ENCODE assay signal across 14 cellular contexts in the genomic region with DNA sequence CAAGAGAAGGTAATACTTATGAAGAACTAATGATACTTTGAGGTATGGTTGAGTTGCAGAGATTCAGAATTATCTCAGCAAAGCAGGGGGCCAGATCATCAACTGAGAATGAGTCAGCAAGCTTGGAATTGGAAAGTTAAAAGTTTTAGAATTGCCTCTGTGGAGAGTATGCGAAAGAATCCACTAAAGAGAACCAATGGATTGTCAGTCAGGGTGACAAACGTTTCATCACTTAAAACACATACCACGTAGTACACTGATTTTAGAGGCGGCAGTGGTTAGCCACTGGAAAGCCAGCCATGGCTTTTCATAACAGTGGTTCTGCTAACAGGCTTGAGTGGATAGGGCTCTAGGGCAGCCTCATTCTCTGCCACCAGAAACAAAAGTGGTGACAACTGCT. TPM values are rescaled to one million over a fixed set of nuclear protein-coding genes. Genes with fewer than 3 reads are reported as not detected.
DNase-seq lines count a peak whose midpoint lies in the region; ATAC-seq and TF ChIP-seq lines count a peak whose summit lies in the region.
"Had no signal": no experiment of that assay in that cellular context is flagged by ENCODE, and none has a peak within 500 bp of the region (broad histone marks: within the 10 kb centered on the region; RNA-seq: fewer than 3 reads in every experiment).

No MANE protein-coding gene starts in this region.

- H3K27me3 ChIP-seq in right atrium auricular region: no peaks in the 10 kb centered on the region

- ATAC-seq in HG02852 (IDR thresholded peaks at IDR 0.05; ENCODE audit: unreplicated experiment) (no peak), HG02571 (IDR thresholded peaks at IDR 0.05; ENCODE audit: unreplicated experiment) (no peak)
- ATAC-seq: activated naive CD8-positive, alpha-beta T cell treated with anti-CD3 and anti-CD28 coated beads, Interleukin-2, amount 50 U/mL, for 24 hours; stimulated activated memory B cell treated with anti-CD40 and anti-IgM and Interleukin-4, amounts not matched to agents 10 μg/mL and 1 μg/mL and 100 μg/mL, for 72 hours had no signal

- H3K4me3 ChIP-seq in choroid plexus epithelial cell (ENCODE audit: low read depth, low read length): no peak overlapping the region
- H3K4me3 ChIP-seq in right atrium auricular region: no peak overlapping the region

- no peak overlapping the region for H3K27ac ChIP-seq in right atrium auricular region

- DNase-seq in COLO829 (ENCODE audit: low spot score): peak; percentile 43
- peak; percentile 92 for DNase-seq in M059J (ENCODE audit: low read depth)
- peak; percentile 90 for DNase-seq in choroid plexus epithelial cell (ENCODE audit: low read depth)
- DNase-seq in non-pigmented ciliary epithelial cell (ENCODE audit: low read depth): peak; percentile 61
- no peak for DNase-seq in right atrium auricular region (ENCODE audit: low spot score)
- no peak for DNase-seq in LoVo (ENCODE audit: low spot score)
- DNase-seq: activated CD8-positive, alpha-beta memory T cell treated with anti-CD3 and anti-CD28 coated beads, Interleukin-2, amount 50 U/mL, for 48 hours; activated naive CD8-positive, alpha-beta T cell treated with anti-CD3 and anti-CD28 coated beads, Interleukin-2, amount 50 U/mL, for 24 hours; hippocampal formation; NCI-H1694; SHP77 treated with DMSO at 0.1 percent for 48 hours had no signal

- H3K4me1 ChIP-seq in right atrium auricular region: no peaks in the 10 kb centered on the region

- no peaks in the 10 kb centered on the region for H3K9me3 ChIP-seq in right atrium auricular region

- no peak for TF ChIP-seq CTCF in choroid plexus epithelial cell (conservative IDR thresholded peaks at IDR 0.05; ENCODE audit: low read depth, low read length)
- TF ChIP-seq CTCF in right atrium auricular region (IDR thresholded peaks at IDR 0.05): no peak

- no peaks in the 10 kb centered on the region for H3K36me3 ChIP-seq in right atrium auricular region

RNA-seq across cellular contexts. Expression of gene AOPEP, which starts 30.7 kb away (rescaled TPM):
- total RNA-seq in M059J (2014; rRNA removed; shearing (Covaris generic)): 95.6 and 120 TPM in 2 replicates
- 100 to 1,000 TPM; 262 to 314 TPM for total RNA-seq in right atrium auricular region

Comparison
In these comparisons a context has a peak if more than half of its experiments do, and no peak if none do; other contexts are left out.
1. DNase-seq: peak in COLO829 (single experiment), M059J (single experiment), choroid plexus epithelial cell (single experiment) and non-pigmented ciliary epithelial cell (single experiment); none in right atrium auricular region (single experiment) and LoVo (single experiment).